Comparison of ENCODE assay signal across 8 cellular contexts in the genomic region with DNA sequence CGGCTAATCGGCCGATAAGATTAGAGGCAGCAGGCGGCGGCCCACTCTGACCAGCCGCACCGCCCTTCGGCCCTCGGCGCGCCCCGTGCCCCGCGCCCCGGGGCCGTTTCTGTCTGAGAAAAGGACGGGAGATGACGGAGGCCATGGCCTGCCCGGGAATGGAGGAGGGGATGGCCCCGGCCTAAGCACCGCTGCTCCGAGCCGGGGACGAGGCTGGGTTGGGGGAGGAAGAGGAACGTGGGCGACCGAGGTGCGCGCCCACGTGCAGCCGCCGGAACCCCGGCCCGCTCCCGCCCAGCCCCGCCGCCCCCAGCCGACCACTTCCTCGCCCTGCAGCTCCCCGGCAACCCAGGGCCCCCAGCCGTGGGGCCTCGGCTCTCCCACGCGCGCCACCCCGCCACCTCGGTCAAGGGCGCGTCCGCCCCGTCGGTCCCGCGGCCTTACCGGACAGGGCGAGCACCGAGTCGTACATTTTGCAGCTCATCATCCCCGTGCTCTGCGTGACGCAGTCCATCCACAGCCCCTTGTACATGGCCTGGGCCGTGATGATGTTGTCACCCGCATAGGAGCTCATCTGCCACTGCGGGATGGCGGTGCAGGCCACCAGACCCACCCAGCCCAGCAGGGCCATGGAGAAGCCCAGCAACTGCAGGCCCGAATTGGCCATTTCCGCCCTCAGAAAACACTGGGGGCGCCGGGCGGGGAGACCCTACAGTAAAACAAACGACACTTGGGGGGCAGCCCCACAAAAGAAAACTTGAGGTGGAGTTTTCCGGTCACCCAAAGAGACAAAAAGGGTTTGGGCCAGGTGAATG. TPM values are rescaled to one million over a fixed set of nuclear protein-coding genes. Genes with fewer than 3 reads are reported as not detected.
DNase-seq lines count a peak whose midpoint lies in the region; ATAC-seq and TF ChIP-seq lines count a peak whose summit lies in the region.

No MANE protein-coding gene starts in this region.

- H3K4me3 Mint-ChIP-seq in activated CD8-positive, alpha-beta T cell treated with anti-CD3 and anti-CD28 coated beads, Interleukin-2, amount 10 ng/mL, durations not matched to agents 7 days and 5 days, result peak overlapping the region; percentile 63

- H3K14ac ChIP-seq in trophoblast cell (ENCODE audit: low read length), result peak overlapping the region; percentile 74

- H3K27me3 Mint-ChIP-seq in activated CD8-positive, alpha-beta T cell treated with anti-CD3 and anti-CD28 coated beads, Interleukin-2, amount 10 ng/mL, durations not matched to agents 7 days and 5 days (ENCODE audit: low read depth), result peaks cover 24% of the 10 kb centered on the region

- H3K27ac ChIP-seq in gastroesophageal sphincter, result peak overlapping the region in 1 of 4 donors; percentile 53
- peak overlapping the region; percentile 81 for H3K27ac ChIP-seq in trophoblast cell (ENCODE audit: low read depth, low read length)
- no peak overlapping the region for H3K27ac ChIP-seq in caudate nucleus (ENCODE audit: low read depth, low read length)

- H3K4me3 ChIP-seq in GM12865 (ENCODE audit: low read depth, low read length) (peak overlapping the region; percentile 57), gastroesophageal sphincter (peak overlapping the region; percentile 2 to 52), trophoblast cell (ENCODE audit: low read depth, low read length) (peak overlapping the region; percentile 87)

- no peak for TF ChIP-seq CTCF in GM12865 (IDR thresholded peaks at IDR 0.05; ENCODE audit: insufficient read depth, low read depth, low read length, missing control alignments)
- TF ChIP-seq CTCF in gastroesophageal sphincter (IDR thresholded peaks at IDR 0.05), result no peak

- peak overlapping the region; percentile 80 for H2BK5ac ChIP-seq in trophoblast cell (ENCODE audit: low read depth, low read length, poor library complexity)

- H3K27me3 ChIP-seq in gastroesophageal sphincter (peaks cover 65% of the 10 kb centered on the region), trophoblast cell (ENCODE audit: insufficient read depth, low read length) (no peaks in the 10 kb centered on the region)

- peak overlapping the region; percentile 68 for H3K4me2 ChIP-seq in trophoblast cell (ENCODE audit: low read length)

- TF ChIP-seq POLR2A in gastroesophageal sphincter (IDR thresholded peaks at IDR 0.05), result no peak

- H3K18ac ChIP-seq in trophoblast cell (ENCODE audit: low read length), result peak overlapping the region; percentile 68

- peak overlapping the region; percentile 81 for H2BK120ac ChIP-seq in trophoblast cell (ENCODE audit: insufficient read depth, low read length, poor library complexity)

- H3K4ac ChIP-seq in trophoblast cell (ENCODE audit: low read depth, low read length), result peak overlapping the region; percentile 88

- peak overlapping the region; percentile 79 for H3K9ac ChIP-seq in trophoblast cell (ENCODE audit: low read length)

- peak; percentile 42 for ATAC-seq in activated CD8-positive, alpha-beta T cell treated with anti-CD3 and anti-CD28 coated beads, Interleukin-2, amount 10 ng/mL, durations not matched to agents 7 days and 5 days
- peak; percentile 14 for ATAC-seq in gastroesophageal sphincter

- H3K4me1 ChIP-seq in gastroesophageal sphincter (peaks cover 0 to 34% (median 22%) of the 10 kb centered on the region in 3 donors), trophoblast cell (ENCODE audit: control insufficient read depth in 1 of 2, insufficient read depth in 2 of 2, low read length in 2 of 2) (peaks cover 10 to 17% of the 10 kb centered on the region in 2 experiments)

- POLR2A ChIA-PET in activated CD8-positive, alpha-beta T cell treated with anti-CD3 and anti-CD28 coated beads, Interleukin-2, amount 10 ng/mL, durations not matched to agents 7 days and 5 days (lab: Charles Lee), result interaction anchor here (1.0 kb wide), 1 partner anchor 41 kb away, joined by 3 read pairs; the partner anchor contains the start of genes ACADVL and DLG4
- POLR2A ChIA-PET in HEK293T (lab: Yijun Ruan, JAX), result interaction anchor here (1.2 kb wide), 1 partner anchor 40 kb away, joined by 3 read pairs; no protein-coding TSS in a partner anchor

- peaks cover 25% of the 10 kb centered on the region for H3K79me2 ChIP-seq in trophoblast cell (ENCODE audit: control insufficient read depth, insufficient read depth, low read length, poor library complexity)

- no peaks in the 10 kb centered on the region for H3K9me3 Mint-ChIP-seq in activated CD8-positive, alpha-beta T cell treated with anti-CD3 and anti-CD28 coated beads, Interleukin-2, amount 10 ng/mL, durations not matched to agents 7 days and 5 days (ENCODE audit: insufficient read depth)

- peak overlapping the region; percentile 72 for H4K12ac ChIP-seq in trophoblast cell (ENCODE audit: low read depth, low read length)

- DNase-seq in GM12865 (ENCODE audit: low read depth) (peak; percentile 29), trophoblast cell (peak; percentile 65 to 70), caudate nucleus (lab: John Stamatoyannopoulos, UW) (no peak), NCI-H2171 (lab: John Stamatoyannopoulos, UW) (no peak), HEK293T (ENCODE audit: extremely low spot score) (no peak), NCI-H82 treated with DMSO at 0.1 percent for 48 hours (lab: John Stamatoyannopoulos, UW; ENCODE audit: unreplicated experiment) (no peak)
- peak; percentile 31 for DNase-seq in activated CD8-positive, alpha-beta T cell treated with anti-CD3 and anti-CD28 coated beads, Interleukin-2, amount 10 ng/mL, durations not matched to agents 7 days and 5 days

- H3K36me3 ChIP-seq in gastroesophageal sphincter (peaks cover 0 to 31% of the 10 kb centered on the region in 2 donors), trophoblast cell (ENCODE audit: control insufficient read depth in 1 of 2, insufficient read depth in 2 of 2, low read length in 2 of 2) (peaks cover 18 to 25% of the 10 kb centered on the region in 2 experiments)

- no peaks in the 10 kb centered on the region for H3K9me3 ChIP-seq in gastroesophageal sphincter
- H3K9me3 ChIP-seq in trophoblast cell (ENCODE audit: insufficient read depth, low read depth, low read length), result peaks cover 2% of the 10 kb centered on the region

- peak overlapping the region; percentile 80 for H4K91ac ChIP-seq in trophoblast cell (ENCODE audit: low read depth, low read length)

- H2BK12ac ChIP-seq in trophoblast cell (ENCODE audit: low read length), result peak overlapping the region; percentile 47

- peak overlapping the region; percentile 66 for H2AFZ ChIP-seq in trophoblast cell (ENCODE audit: insufficient read depth, low read length, poor library complexity)

- CTCF ChIA-PET in activated CD8-positive, alpha-beta T cell treated with anti-CD3 and anti-CD28 coated beads, Interleukin-2, amount 10 ng/mL, durations not matched to agents 7 days and 5 days (lab: Charles Lee), result interaction anchor here (0.6 kb wide), 1 partner anchor 354 kb away, joined by 3 read pairs; no protein-coding TSS in a partner anchor
- CTCF ChIA-PET in HEK293T (lab: Yijun Ruan, JAX), result no interaction called here

- TF ChIP-seq EP300 in gastroesophageal sphincter (IDR thresholded peaks at IDR 0.05), result no peak

- H4K8ac ChIP-seq in trophoblast cell (ENCODE audit: low read depth, low read length), result peak overlapping the region; percentile 61

- H3K4me1 Mint-ChIP-seq in activated CD8-positive, alpha-beta T cell treated with anti-CD3 and anti-CD28 coated beads, Interleukin-2, amount 10 ng/mL, durations not matched to agents 7 days and 5 days (ENCODE audit: low read depth), result peaks cover 29% of the 10 kb centered on the region

- H3K23ac ChIP-seq in trophoblast cell (ENCODE audit: low read length), result peak overlapping the region; percentile 14

- WGBS in gastroesophageal sphincter (ENCODE audit: low coverage in 1 of 2), 2 donors, result 37% methylated on average over 2 of the region's 72 CpGs; no CpG with 5 or more reads in 1 of the 2 donors
- WGBS in trophoblast cell (ENCODE audit: extremely low coverage, insufficient coverage, insufficient read length), result no CpG with 5 or more reads among the region's 72 CpGs

- H2AK5ac ChIP-seq in trophoblast cell (ENCODE audit: low read length), result peak overlapping the region; percentile 57

- H3K79me1 ChIP-seq in trophoblast cell (ENCODE audit: low read length), result peaks cover 28% of the 10 kb centered on the region

- peaks cover 16% of the 10 kb centered on the region for H3K36me3 Mint-ChIP-seq in activated CD8-positive, alpha-beta T cell treated with anti-CD3 and anti-CD28 coated beads, Interleukin-2, amount 10 ng/mL, durations not matched to agents 7 days and 5 days (ENCODE audit: low read depth)

- H3K27ac Mint-ChIP-seq in activated CD8-positive, alpha-beta T cell treated with anti-CD3 and anti-CD28 coated beads, Interleukin-2, amount 10 ng/mL, durations not matched to agents 7 days and 5 days, result peak overlapping the region; percentile 61

TF ChIP-seq in HEK293T, 16 proteins besides CTCF, POLR2A, EP300 and RAD21 (continues in another document):
- TF ChIP-seq HDGF (IDR thresholded peaks at IDR 0.05; ENCODE audit: borderline replicate concordance), result no peak
- no peak for TF ChIP-seq ELF4 (IDR thresholded peaks at IDR 0.05)
- no peak for TF ChIP-seq FOXA1 (IDR thresholded peaks at IDR 0.05)

RNA-seq across cellular contexts. Expression of gene CLDN7, which starts 0.7 kb away (rescaled TPM):
- total RNA-seq in activated CD8-positive, alpha-beta T cell treated with anti-CD3 and anti-CD28 coated beads, Interleukin-2, amount 10 ng/mL, durations not matched to agents 7 days and 5 days, result 1 to 10 TPM; 1.1 to 1.3 TPM
- 10 to 100 TPM in 1 of 4 donors, 1 to 10 TPM in 2, not detected in 1; 1.4 to 16.9 (median 4.7) TPM for total RNA-seq in gastroesophageal sphincter
- 109 and 117 TPM in 2 replicates for polyA plus RNA-seq in trophoblast cell (2013)

RNA-seq across cellular contexts. Expression of gene ELP5, which starts 9.6 kb away (rescaled TPM):
- 10 to 100 TPM; 63.5 to 66.1 TPM for total RNA-seq in activated CD8-positive, alpha-beta T cell treated with anti-CD3 and anti-CD28 coated beads, Interleukin-2, amount 10 ng/mL, durations not matched to agents 7 days and 5 days
- total RNA-seq in gastroesophageal sphincter, result 10 to 100 TPM; 29.6 to 36.8 (median 33.8) TPM
- 47.1 and 48.7 TPM in 2 replicates for polyA plus RNA-seq in trophoblast cell (2013)

RNA-seq across cellular contexts. Expression of gene CTDNEP1, which starts 10.1 kb away (rescaled TPM):
- 100 to 1,000 TPM; 171 to 186 TPM for total RNA-seq in activated CD8-positive, alpha-beta T cell treated with anti-CD3 and anti-CD28 coated beads, Interleukin-2, amount 10 ng/mL, durations not matched to agents 7 days and 5 days
- total RNA-seq in gastroesophageal sphincter, result 10 to 100 TPM; 33.8 to 66.3 (median 52.5) TPM
- polyA plus RNA-seq in trophoblast cell (2013), result 137 and 140 TPM in 2 replicates

RNA-seq across cellular contexts. Expression of gene GABARAP, which starts 19.3 kb away (rescaled TPM):
- total RNA-seq in activated CD8-positive, alpha-beta T cell treated with anti-CD3 and anti-CD28 coated beads, Interleukin-2, amount 10 ng/mL, durations not matched to agents 7 days and 5 days, result 100 to 1,000 TPM; 203 to 227 TPM
- 100 to 1,000 TPM; 289 to 437 (median 386) TPM for total RNA-seq in gastroesophageal sphincter
- 1,014 and 1,021 TPM in 2 replicates for polyA plus RNA-seq in trophoblast cell (2013)

RNA-seq across cellular contexts. Expression of gene SLC2A4, which starts 19.9 kb away (rescaled TPM):
- not detected for total RNA-seq in activated CD8-positive, alpha-beta T cell treated with anti-CD3 and anti-CD28 coated beads, Interleukin-2, amount 10 ng/mL, durations not matched to agents 7 days and 5 days
- total RNA-seq in gastroesophageal sphincter, result 100 to 1,000 TPM in 3 of 4 donors, 10 to 100 TPM in 1; 71.8 to 200 (median 149) TPM
- polyA plus RNA-seq in trophoblast cell (2013), result 0.36 and 0.37 TPM in 2 replicates

Comparison
In these comparisons a context has a peak if more than half of its experiments do, and no peak if none do; other contexts are left out.
1. DNase-seq: peak in GM12865 (single experiment), activated CD8-positive, alpha-beta T cell treated with anti-CD3 and anti-CD28 coated beads, Interleukin-2, amount 10 ng/mL, durations not matched to agents 7 days and 5 days (single experiment) and trophoblast cell (2 of 2); none in caudate nucleus (0 of 61), NCI-H2171 (single experiment), HEK293T (single experiment) and NCI-H82 treated with DMSO at 0.1 percent for 48 hours (single experiment).
2. H3K4me3 ChIP-seq: peak in every context shown above with its lines; median percentile 87 in trophoblast cell; 57 in GM12865; 27 in gastroesophageal sphincter.